20 cellular contexts compared by ENCODE assay signal in the genomic region with DNA sequence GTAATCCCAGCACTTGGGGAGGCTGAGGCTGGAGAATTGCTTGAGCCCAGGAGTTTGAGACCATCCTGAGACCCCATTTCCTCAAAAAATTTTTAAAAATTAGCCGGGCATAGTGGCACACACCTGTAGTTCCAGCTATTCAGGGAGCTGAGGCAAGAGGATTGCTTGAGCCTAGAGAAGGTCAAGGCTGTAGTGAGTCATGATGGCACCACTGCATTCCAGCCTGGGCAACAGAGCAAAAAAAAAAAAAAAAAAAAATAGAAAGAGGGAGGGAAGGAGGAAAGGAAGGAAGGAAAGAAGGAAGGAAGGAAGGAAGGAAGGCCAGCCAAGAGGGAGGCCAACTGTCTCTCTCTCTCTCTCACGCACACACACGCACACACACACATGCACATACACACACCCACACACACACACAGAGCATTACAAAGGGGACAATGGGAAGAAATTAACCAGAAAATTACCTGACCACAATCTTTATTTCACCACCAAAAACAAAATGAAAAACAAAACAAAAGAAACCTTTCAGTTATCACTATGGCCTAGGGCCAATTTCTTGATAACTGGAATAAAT. TPM values are rescaled to one million over a fixed set of nuclear protein-coding genes. Genes with fewer than 3 reads are reported as not detected.
DNase-seq lines count a peak whose midpoint lies in the region; ATAC-seq and TF ChIP-seq lines count a peak whose summit lies in the region.
"Had no signal": no experiment of that assay in that cellular context is flagged by ENCODE, and none has a peak within 500 bp of the region (broad histone marks: within the 10 kb centered on the region; RNA-seq: fewer than 3 reads in every experiment).

No MANE protein-coding gene starts in this region.

- H3K36me3 Mint-ChIP-seq in Calu3 (ENCODE audit: insufficient read depth, unreplicated experiment): no peaks in the 10 kb centered on the region
- H3K36me3 Mint-ChIP-seq: CD4-positive, alpha-beta memory T cell; T-cell had no signal

- H3K36me3 ChIP-seq in adrenal gland (replicated peaks in 1 of 2): no peaks in the 10 kb centered on the region
- H3K36me3 ChIP-seq: BLaER1 treated with 17β-estradiol and CSF1 and Interleukin-3, amounts not matched to agents 10 nM and 100 nM had no signal

- H3K9me3 Mint-ChIP-seq in Calu3 (ENCODE audit: low read depth, unreplicated experiment): no peaks in the 10 kb centered on the region
- H3K9me3 Mint-ChIP-seq: T-cell had no signal

- no peaks in the 10 kb centered on the region for H3K27me3 ChIP-seq in adrenal gland
- H3K27me3 ChIP-seq: BLaER1 treated with 17β-estradiol and CSF1 and Interleukin-3, amounts not matched to agents 10 nM and 100 nM had no signal

- no peak for TF ChIP-seq CTCF in Calu3 (IDR thresholded peaks at IDR 0.05; ENCODE audit: unreplicated experiment)
- no peak for TF ChIP-seq CTCF in adrenal gland (IDR thresholded peaks at IDR 0.05)

- 31 to 44% (median 42%) methylated on average over 3 of the region's 3 CpGs for WGBS in adrenal gland, 4 donors

- ATAC-seq in HG03432 (IDR thresholded peaks at IDR 0.05; ENCODE audit: unreplicated experiment) (no peak), HG03108 (IDR thresholded peaks at IDR 0.05; ENCODE audit: unreplicated experiment) (no peak)
- ATAC-seq: Panc1, T-cell had no signal

- intact Hi-C loops in Calu3 (cut with micrococcal nuclease; ENCODE audit: unreplicated experiment): loop anchor here (5.0 kb wide), 1 partner anchor 41 kb away; no protein-coding TSS in a partner anchor
- intact Hi-C loops in adrenal gland (cut with DNase I): no loop called here

- no peaks in the 10 kb centered on the region for H3K9me3 ChIP-seq in adrenal gland (replicated peaks in 1 of 3)

- H3K4me3 ChIP-seq in adrenal gland: no peak overlapping the region
- H3K4me3 ChIP-seq: BLaER1 treated with 17β-estradiol and CSF1 and Interleukin-3, amounts not matched to agents 10 nM and 100 nM; GM23248 had no signal

- H3K27me3 Mint-ChIP-seq in Calu3 (ENCODE audit: unreplicated experiment): no peaks in the 10 kb centered on the region
- H3K27me3 Mint-ChIP-seq: CD4-positive, alpha-beta memory T cell; T-cell had no signal

- no TSS peak for BruUV-seq in Calu3 (replicated peaks; lab: Mats Ljungman, UMichigan)

- peaks cover 10% of the 10 kb centered on the region for H3K4me1 Mint-ChIP-seq in Calu3 (ENCODE audit: low read depth, unreplicated experiment)
- H3K4me1 Mint-ChIP-seq: CD4-positive, alpha-beta memory T cell; T-cell had no signal

- DNase-seq in Calu3 (peak; percentile 22), HK-2 (ENCODE audit: unreplicated experiment) (peak; percentile 18), adrenal gland (peak; percentile 36 to 74 (median 70)), kidney tubule cell (ENCODE audit: low spot score) (peak; percentile 69), NCI-H345 (lab: John Stamatoyannopoulos, UW) (no peak)
- DNase-seq: CD4-positive, alpha-beta memory T cell; GM23248; NCI-H1092; NCI-H1436; NCI-H187 treated with DMSO at 0.1 percent for 48 hours; NCI-H2107; NCI-H748 treated with DMSO at 0.1 percent for 48 hours; NK-92 treated with Interleukin-12 subunit alpha and Interleukin-12 subunit beta, amount 100 ng/mL, for 24 hours; T-cell had no signal

- peaks cover 12 to 13% of the 10 kb centered on the region in 2 donors for H3K4me1 ChIP-seq in adrenal gland (replicated peaks in 1 of 2)
- H3K4me1 ChIP-seq: BLaER1 treated with 17β-estradiol and CSF1 and Interleukin-3, amounts not matched to agents 10 nM and 100 nM had no signal

- CTCF ChIA-PET in Calu3 (lab: Charles Lee): no interaction called here

- H3K27ac Mint-ChIP-seq in Calu3 (ENCODE audit: unreplicated experiment): no peak overlapping the region
- H3K27ac Mint-ChIP-seq: CD4-positive, alpha-beta memory T cell; T-cell had no signal

- no peak for TF ChIP-seq POLR2A in adrenal gland (IDR thresholded peaks at IDR 0.05)

- H3K4me3 Mint-ChIP-seq in Calu3 (ENCODE audit: low read depth, unreplicated experiment): no peak overlapping the region
- H3K4me3 Mint-ChIP-seq: CD4-positive, alpha-beta memory T cell; T-cell had no signal

- peak overlapping the region in 2 of 5 donors; percentile 18 to 53 for H3K27ac ChIP-seq in adrenal gland
- H3K27ac ChIP-seq: BLaER1 treated with 17β-estradiol and CSF1 and Interleukin-3, amounts not matched to agents 10 nM and 100 nM; GM23248 had no signal

RNA-seq across cellular contexts. Expression of a gene that starts 50.5 kb away (rescaled TPM):
- not detected in 2 replicates for total RNA-seq in Calu3 (2022)
- not detected for total RNA-seq in adrenal gland
- under 1 TPM in 1 of 3 donors, not detected in 2; 0.17 TPM for polyA plus RNA-seq in adrenal gland
- total RNA-seq: CD4-positive, alpha-beta memory T cell; GM23248; LHCN-M2; NCI-H460; T-cell had no signal
- polyA plus RNA-seq: CD4-positive, alpha-beta memory T cell; GM23248 had no signal

RNA-seq across cellular contexts. Expression of a gene that starts 59.9 kb away (rescaled TPM):
- total RNA-seq in Calu3 (2022) (83.2 and 89.2 TPM in 2 replicates), adrenal gland (10 to 100 TPM; 10.3 to 33.9 (median 15.1) TPM)
- polyA plus RNA-seq in adrenal gland: 1 to 10 TPM; 6.8 to 8.6 (median 7.4) TPM
